Comparison of ENCODE assay signal across 8 cellular contexts in the genomic region with DNA sequence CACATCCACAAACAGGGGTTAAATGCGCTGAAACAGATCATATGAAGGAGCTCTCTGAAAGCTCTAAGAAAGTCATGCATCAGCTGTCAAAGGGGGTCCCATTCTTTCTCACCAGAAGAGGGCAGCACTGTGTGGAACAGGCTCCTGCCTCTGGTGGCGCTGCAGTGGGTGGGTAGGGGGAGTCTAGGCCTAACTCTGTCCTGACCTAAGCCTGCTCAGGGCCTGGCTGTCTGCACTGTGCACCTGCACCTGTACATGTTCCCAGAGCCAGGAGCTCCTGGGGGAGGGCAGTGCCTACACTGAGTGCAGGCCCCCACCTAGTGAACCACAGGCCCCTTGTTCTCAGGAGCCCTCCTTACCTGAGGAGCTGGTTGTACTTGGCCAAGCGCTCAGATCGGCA. TPM values are rescaled to one million over a fixed set of nuclear protein-coding genes. Genes with fewer than 3 reads are reported as not detected.
DNase-seq lines count a peak whose midpoint lies in the region; ATAC-seq, FAIRE-seq and TF ChIP-seq lines count a peak whose summit lies in the region.

No MANE protein-coding gene starts in this region.

- DNase-seq in activated CD4-positive, CD25-positive, alpha-beta regulatory T cell treated with anti-CD3 and anti-CD28 coated beads, Interleukin-2, amount 50 U/mL, for 16 hours (ENCODE audit: low read depth, low spot score): peak; percentile 21
- DNase-seq in activated CD4-positive, CD25-positive, alpha-beta regulatory T cell treated with anti-CD3 and anti-CD28 coated beads, Interleukin-2, amount 50 U/mL, for 72 hours: no peak
- DNase-seq in RPMI8226 (peak; percentile 50), K562 (ENCODE audit: extremely low read depth in 1 of 4, low spot score in 3 of 4) (peak; percentile 57 to 76 (median 60)), GM03348 (ENCODE audit: low spot score) (no peak)
- peak in 6 of 9 donors; percentile 26 to 52 (median 43) for DNase-seq in naive thymus-derived CD4-positive, alpha-beta T cell

- TF ChIP-seq POLR2A in K562 (conservative IDR thresholded peaks at IDR 0.05): no peak

- ATAC-seq in K562 (peak; percentile 64), HG03442 (IDR thresholded peaks at IDR 0.05; ENCODE audit: unreplicated experiment) (no peak), HG02759 (IDR thresholded peaks at IDR 0.05; ENCODE audit: unreplicated experiment) (no peak)
- ATAC-seq in naive thymus-derived CD4-positive, alpha-beta T cell: peak; percentile 72

- no peak overlapping the region for H2AFZ ChIP-seq in K562 (ENCODE audit: low read depth, low read length)

- no peak overlapping the region for H3K4me3 ChIP-seq in K562
- H3K4me3 ChIP-seq in naive thymus-derived CD4-positive, alpha-beta T cell (ENCODE audit: low read length): no peak overlapping the region

- FAIRE-seq in K562 (lab: Jason Lieb, UNC): peak; percentile 29

- H3K9me3 Mint-ChIP-seq in naive thymus-derived CD4-positive, alpha-beta T cell: no peaks in the 10 kb centered on the region

- intact Hi-C loops in K562 (cut with micrococcal nuclease): no loop called here
- intact Hi-C loops in naive thymus-derived CD4-positive, alpha-beta T cell (cut with micrococcal nuclease): no loop called here

- WGBS in K562 (ENCODE audit: insufficient coverage, low coverage, missing lambda C conversion rate): 86% methylated on average over 4 of the region's 4 CpGs

- in situ Hi-C loops in K562 (cut with MboI): no loop called here

- TF ChIP-seq EP300 in K562 (IDR thresholded peaks at IDR 0.05; ENCODE audit: low read length): no peak

- H3K9me3 ChIP-seq in K562 (replicated peaks; ENCODE audit: control insufficient read depth, insufficient read depth, low read depth, low read length): no peaks in the 10 kb centered on the region
- H3K9me3 ChIP-seq in naive thymus-derived CD4-positive, alpha-beta T cell (ENCODE audit: control insufficient read depth in 2 of 3, low read length in 3 of 3): no peaks in the 10 kb centered on the region

- peak overlapping the region in 2 of 10 donors; percentile 5 to 34 for H3K4me3 Mint-ChIP-seq in naive thymus-derived CD4-positive, alpha-beta T cell

- H3K9ac ChIP-seq in K562 (ENCODE audit: insufficient read depth in 1 of 2, low read depth in 2 of 2, low read length in 2 of 2): no peak overlapping the region

- peaks cover 10 to 72% (median 33%) of the 10 kb centered on the region in 5 donors for H3K36me3 Mint-ChIP-seq in naive thymus-derived CD4-positive, alpha-beta T cell

- H3K79me2 ChIP-seq in K562 (ENCODE audit: control insufficient read depth, insufficient read depth, low read length): peaks cover 33% of the 10 kb centered on the region

- no peak overlapping the region for H3K4me2 ChIP-seq in K562 (ENCODE audit: insufficient read depth, low read length)

- peak; percentile 85 to 98 (median 86) for TF ChIP-seq CTCF in K562 (IDR thresholded peaks at IDR 0.05 in 2 of 3, conservative IDR thresholded peaks at IDR 0.05 in 1 of 3; ENCODE audit: insufficient read depth in 2 of 3, low read depth in 1 of 3, low read length in 3 of 3)

- peak in 1 of 2 experiments; percentile 45; a peak in 1 of 4 replicates for TF ChIP-seq RAD21 in K562 (CRISPR knock-in tag; conservative IDR thresholded peaks at IDR 0.05 in 1 of 2, IDR thresholded peaks at IDR 0.05 in 1 of 2)

- no peaks in the 10 kb centered on the region for H3K27me3 ChIP-seq in K562 (ENCODE audit: control insufficient read depth in 2 of 2, insufficient read depth in 2 of 2, low read length in 2 of 2)
- H3K27me3 ChIP-seq in naive thymus-derived CD4-positive, alpha-beta T cell (ENCODE audit: control insufficient read depth in 2 of 2, insufficient read depth in 2 of 2, low read length in 2 of 2): no peaks in the 10 kb centered on the region

- peak overlapping the region in 4 of 9 donors; percentile 51 to 81 (median 60) for H3K27ac Mint-ChIP-seq in naive thymus-derived CD4-positive, alpha-beta T cell

- peaks cover 13% of the 10 kb centered on the region in 2 experiments for H3K4me1 ChIP-seq in K562 (replicated peaks in 1 of 2; ENCODE audit: control insufficient read depth in 2 of 2, insufficient read depth in 2 of 2, low read length in 2 of 2)
- H3K4me1 ChIP-seq in naive thymus-derived CD4-positive, alpha-beta T cell (ENCODE audit: control insufficient read depth in 2 of 2, insufficient read depth in 2 of 2, low read length in 2 of 2): no peaks in the 10 kb centered on the region

- POLR2A ChIA-PET in K562 (lab: Yijun Ruan, JAX): interaction anchor here (0.5 to 14.9 kb wide), 10 partner anchors 8 to 182 kb away, joined by 3 to 219 read pairs (median 4); partner anchors contain the start of gene ENO1
- POLR2A ChIA-PET in naive thymus-derived CD4-positive, alpha-beta T cell (lab: Charles Lee): interaction anchor here (1.2 to 7.7 kb wide), 2 partner anchors 16 to 45 kb away, joined by 3 to 55 read pairs; partner anchors contain the start of genes ENO1 and RERE

- peaks cover 98% of the 10 kb centered on the region for H3K36me3 ChIP-seq in K562 (ENCODE audit: control insufficient read depth, insufficient read depth, low read length)
- peaks cover 37 to 92% (median 52%) of the 10 kb centered on the region in 3 experiments for H3K36me3 ChIP-seq in naive thymus-derived CD4-positive, alpha-beta T cell (ENCODE audit: control insufficient read depth in 2 of 3, insufficient read depth in 3 of 3, low read length in 3 of 3)

- no TSS peak for BruUV-seq in K562 (replicated peaks; lab: Mats Ljungman, UMichigan)

- H3K4me1 Mint-ChIP-seq in naive thymus-derived CD4-positive, alpha-beta T cell: peaks cover 0 to 63% (median 10%) of the 10 kb centered on the region in 7 donors

- peaks cover 14% of the 10 kb centered on the region for H3K9me1 ChIP-seq in K562 (ENCODE audit: control insufficient read depth, insufficient read depth, low read length)

- H4K20me1 ChIP-seq in K562 (replicated peaks; ENCODE audit: control insufficient read depth, insufficient read depth, low read length): peaks cover 83% of the 10 kb centered on the region

- peak overlapping the region; percentile 1; the same call in 1 of the 3 replicates for H3K27ac ChIP-seq in K562 (ENCODE audit: extremely low read depth, low read depth, low read length)
- H3K27ac ChIP-seq in naive thymus-derived CD4-positive, alpha-beta T cell (ENCODE audit: low read depth, low read length): peak overlapping the region; percentile 3

- H3K27me3 Mint-ChIP-seq in naive thymus-derived CD4-positive, alpha-beta T cell: no peaks in the 10 kb centered on the region

- CTCF ChIA-PET in K562 (lab: Yijun Ruan, JAX; ENCODE audit: low intra/inter-chr PET ratio): no interaction called here
- CTCF ChIA-PET in naive thymus-derived CD4-positive, alpha-beta T cell (lab: Charles Lee): interaction anchor here (0.6 to 5.1 kb wide), 8 partner anchors 14 to 301 kb away, joined by 3 to 50 read pairs (median 5); no protein-coding TSS in a partner anchor

TF ChIP-seq in K562, 482 proteins besides CTCF, POLR2A, EP300 and RAD21 (continues in another document):
- TF ChIP-seq NR2C2 (CRISPR knock-in tag; IDR thresholded peaks at IDR 0.05): 0 out of 2 replicates have a peak, but pooled peaks have one; percentile 25
- TF ChIP-seq NR2C2 (tag; IDR thresholded peaks at IDR 0.05): no peak

RNA-seq across cellular contexts. Expression of gene ENO1, which starts 16.0 kb away (rescaled TPM):
- total RNA-seq in K562 (2011; cell fraction: chromatin; rRNA removed; ENCODE audit: low replicate concordance): 790 and 1,193 TPM in 2 replicates
- 1,022 and 1,050 TPM in 2 replicates for total RNA-seq in K562 (2011; cell fraction: nucleolus; rRNA removed)
- total RNA-seq in K562 (2011; cell fraction: nucleoplasm; rRNA removed): 987 and 1,019 TPM in 2 replicates
- total RNA-seq in K562 (2014; rRNA removed) (2,617 and 2,757 TPM in 2 replicates), K562 (2014; rRNA removed; fragmentation: Illumina TruSeq; extraction: Trizol) (2,118 and 2,410 TPM in 2 replicates), K562 (2015; rRNA removed; fragmentation: Illumina TruSeq; extraction: Trizol) (2,997 and 3,044 TPM in 2 replicates), K562 (2021) (2,642 and 2,717 TPM in 2 replicates)
- polyA plus RNA-seq in K562 (2011; rRNA removed) (3,253 and 3,807 TPM in 2 replicates), K562 (2014; fragmentation: Illumina TruSeq; extraction: Trizol) (2,868 and 3,193 TPM in 2 replicates), K562 (2014; fragmentation: Nextera tagmentation; extraction: Ambion mirVana) (1,000 to 10,000 TPM; 6,249 to 7,472 TPM), K562 (2014; rRNA removed) (2,249 and 2,310 TPM in 2 replicates)
- 3,902 and 3,930 TPM in 2 replicates for polyA plus RNA-seq in K562 (2011; cell fraction: cytosol; rRNA removed)
- 1,435 and 2,014 TPM in 2 replicates for polyA plus RNA-seq in K562 (2011; cell fraction: nucleus; rRNA removed)
- 2,677 and 3,119 TPM in 2 replicates for polyA plus RNA-seq in K562 (2012)
- polyA minus RNA-seq in K562 (2011; rRNA and poly(A)+ RNA removed): 3,327 and 3,913 TPM in 2 replicates
- polyA minus RNA-seq in K562 (2011; cell fraction: cytosol; rRNA and poly(A)+ RNA removed): 2,697 and 3,181 TPM in 2 replicates
- 390 and 803 TPM in 2 replicates for polyA minus RNA-seq in K562 (2011; cell fraction: nucleus; rRNA and poly(A)+ RNA removed)
- total RNA-seq in naive thymus-derived CD4-positive, alpha-beta T cell: 1,000 to 10,000 TPM in 1 of 5 experiments, 100 to 1,000 TPM in 4; 198 to 3,569 (median 264) TPM
- 1,000 to 10,000 TPM in 1 of 2 donors, 100 to 1,000 TPM in 1; 944 to 1,140 TPM for polyA plus RNA-seq in naive thymus-derived CD4-positive, alpha-beta T cell

RNA-seq across cellular contexts. Expression of gene RERE, which starts 45.1 kb away (rescaled TPM):
- total RNA-seq in K562 (2011; cell fraction: chromatin; rRNA removed; ENCODE audit: low replicate concordance): 171 and 273 TPM in 2 replicates
- 61.4 and 68.2 TPM in 2 replicates for total RNA-seq in K562 (2011; cell fraction: nucleolus; rRNA removed)
- total RNA-seq in K562 (2011; cell fraction: nucleoplasm; rRNA removed): 135 and 159 TPM in 2 replicates
- total RNA-seq in K562 (2014; rRNA removed): 14.2 and 14.4 TPM in 2 replicates
- 13.4 and 14.6 TPM in 2 replicates for total RNA-seq in K562 (2014; rRNA removed; fragmentation: Illumina TruSeq; extraction: Trizol)
- total RNA-seq in K562 (2015; rRNA removed; fragmentation: Illumina TruSeq; extraction: Trizol): 12.9 and 14.2 TPM in 2 replicates
- 40.2 and 51.5 TPM in 2 replicates for total RNA-seq in K562 (2021)
- polyA plus RNA-seq in K562 (2011; rRNA removed): 5.3 and 8.3 TPM in 2 replicates
- polyA plus RNA-seq in K562 (2011; cell fraction: cytosol; rRNA removed): 5.1 and 11.3 TPM in 2 replicates
- polyA plus RNA-seq in K562 (2011; cell fraction: nucleus; rRNA removed): 35.9 and 36.4 TPM in 2 replicates
- polyA plus RNA-seq in K562 (2012): 22.1 and 24.3 TPM in 2 replicates
- polyA plus RNA-seq in K562 (2014; fragmentation: Illumina TruSeq; extraction: Trizol): 21.1 and 25.2 TPM in 2 replicates
- 1 to 10 TPM; 3.0 to 5.4 TPM for polyA plus RNA-seq in K562 (2014; fragmentation: Nextera tagmentation; extraction: Ambion mirVana)
- 8.0 and 22.3 TPM in 2 replicates for polyA plus RNA-seq in K562 (2014; rRNA removed)
- polyA minus RNA-seq in K562 (2011; rRNA and poly(A)+ RNA removed): 55.5 and 81.8 TPM in 2 replicates
- 45.2 and 50.4 TPM in 2 replicates for polyA minus RNA-seq in K562 (2011; cell fraction: cytosol; rRNA and poly(A)+ RNA removed)
- 32.6 and 64.3 TPM in 2 replicates for polyA minus RNA-seq in K562 (2011; cell fraction: nucleus; rRNA and poly(A)+ RNA removed)
- total RNA-seq in naive thymus-derived CD4-positive, alpha-beta T cell: 100 to 1,000 TPM in 4 of 5 experiments, 10 to 100 TPM in 1; 75.6 to 114 (median 107) TPM
- 1 to 10 TPM; 7.3 to 9.1 TPM for polyA plus RNA-seq in naive thymus-derived CD4-positive, alpha-beta T cell

Comparison
In these comparisons a context has a peak if more than half of its experiments do, and no peak if none do; other contexts are left out.
1. DNase-seq: peak in activated CD4-positive, CD25-positive, alpha-beta regulatory T cell treated with anti-CD3 and anti-CD28 coated beads, Interleukin-2, amount 50 U/mL, for 16 hours (single experiment), RPMI8226 (single experiment), K562 (4 of 4) and naive thymus-derived CD4-positive, alpha-beta T cell (6 of 9); none in activated CD4-positive, CD25-positive, alpha-beta regulatory T cell treated with anti-CD3 and anti-CD28 coated beads, Interleukin-2, amount 50 U/mL, for 72 hours (single experiment) and GM03348 (single experiment).
2. ATAC-seq: peak in K562 (single experiment) and naive thymus-derived CD4-positive, alpha-beta T cell (single experiment); none in HG03442 (single experiment) and HG02759 (single experiment).